18 cellular contexts compared by ENCODE assay signal in genomic region chr3:12536423-12536822, GRCh38. TPM values are rescaled to one million over a fixed set of nuclear protein-coding genes. Genes with fewer than 3 reads are reported as not detected.
DNase-seq lines count a peak whose midpoint lies in the region; ATAC-seq and TF ChIP-seq lines count a peak whose summit lies in the region.
"Had no signal": no experiment of that assay in that cellular context is flagged by ENCODE, and none has a peak within 500 bp of the region (broad histone marks: within the 10 kb centered on the region; RNA-seq: fewer than 3 reads in every experiment).

No MANE protein-coding gene starts in this region.

- H3K4me3 Mint-ChIP-seq in nephron (no peak overlapping the region), glutamatergic neuron (ENCODE audit: unreplicated experiment) (no peak overlapping the region)
- H3K4me3 Mint-ChIP-seq: activated naive CD4-positive, alpha-beta T cell treated with anti-CD3 and anti-CD28 coated beads, Interleukin-2, amount 50 U/mL, for 24 hours had no signal

- H3K9me3 Mint-ChIP-seq in nephron (no peaks in the 10 kb centered on the region), glutamatergic neuron (ENCODE audit: unreplicated experiment) (peaks cover 2% of the 10 kb centered on the region)
- H3K9me3 Mint-ChIP-seq: activated naive CD4-positive, alpha-beta T cell treated with anti-CD3 and anti-CD28 coated beads, Interleukin-2, amount 50 U/mL, for 24 hours had no signal

- no peak overlapping the region for H2AFZ ChIP-seq in Loucy (ENCODE audit: low read length)

- H3K27ac Mint-ChIP-seq in nephron, result peak overlapping the region in 1 of 3 experiments; percentile 55
- H3K27ac Mint-ChIP-seq in glutamatergic neuron (ENCODE audit: unreplicated experiment), result no peak overlapping the region
- H3K27ac Mint-ChIP-seq: activated naive CD4-positive, alpha-beta T cell treated with anti-CD3 and anti-CD28 coated beads, Interleukin-2, amount 50 U/mL, for 24 hours had no signal

- no peaks in the 10 kb centered on the region for H3K4me1 Mint-ChIP-seq in nephron
- H3K4me1 Mint-ChIP-seq in glutamatergic neuron (ENCODE audit: low read depth, unreplicated experiment), result no peaks in the 10 kb centered on the region
- H3K4me1 Mint-ChIP-seq: activated naive CD4-positive, alpha-beta T cell treated with anti-CD3 and anti-CD28 coated beads, Interleukin-2, amount 50 U/mL, for 24 hours had no signal

- H3F3A ChIP-seq in Loucy (ENCODE audit: low read depth), result no peaks in the 10 kb centered on the region

- H3K36me3 ChIP-seq in Loucy (ENCODE audit: insufficient read depth, low read length) (no peaks in the 10 kb centered on the region; the same call in 1 of the 2 replicates), brain microvascular endothelial cell (replicated peaks) (peaks cover 12% of the 10 kb centered on the region)

- ATAC-seq in HG03135 (IDR thresholded peaks at IDR 0.05; ENCODE audit: unreplicated experiment), result no peak
- ATAC-seq: heart right ventricle; mucosa of descending colon; stimulated activated naive CD8-positive, alpha-beta T cell treated with anti-CD3 and anti-CD28 coated beads, Interleukin-15, Interleukin-2, amounts not matched to agents 100 U/mL and 50 U/mL, for 24 hours had no signal

- no peak overlapping the region for H3K4me3 ChIP-seq in AG09309 (ENCODE audit: control insufficient read depth, low read depth, low read length)
- H3K4me3 ChIP-seq in Loucy (ENCODE audit: low read length, poor library complexity, severe bottlenecking), result no peak overlapping the region
- H3K4me3 ChIP-seq in brain microvascular endothelial cell (ENCODE audit: low read depth, low read length), result no peak overlapping the region
- H3K4me3 ChIP-seq: heart right ventricle, mucosa of descending colon had no signal

- DNase-seq in AG09309 (ENCODE audit: low read depth) (no peak), brain microvascular endothelial cell (no peak), UCSD-AML1 (lab: John Stamatoyannopoulos, UW; ENCODE audit: unreplicated experiment) (no peak), glutamatergic neuron (no peak), mucosa of gallbladder (ENCODE audit: low spot score) (no peak)
- DNase-seq: activated T-cell treated with anti-CD3 and anti-CD28 coated beads, Interleukin-2, amount 50 U/mL, for 1 hour; heart right ventricle; mucosa of descending colon; NCI-H146; NCI-H446; SHP77 treated with DMSO at 0.1 percent for 48 hours; stimulated activated naive CD8-positive, alpha-beta T cell treated with anti-CD3 and anti-CD28 coated beads, Interleukin-15, Interleukin-2, amounts not matched to agents 100 U/mL and 50 U/mL, for 24 hours had no signal

- H4K20me1 ChIP-seq in Loucy (ENCODE audit: insufficient read depth, low read length, poor library complexity, severe bottlenecking), result no peaks in the 10 kb centered on the region

- TF ChIP-seq CTCF in AG09309 (IDR thresholded peaks at IDR 0.05; ENCODE audit: control insufficient read depth, insufficient read depth, low read depth, low read length, missing control alignments) (peak; percentile 5), Loucy (conservative IDR thresholded peaks at IDR 0.05; ENCODE audit: low read length) (peak; percentile 45), brain microvascular endothelial cell (IDR thresholded peaks at IDR 0.05; ENCODE audit: low read depth, low read length, missing control alignments) (peak; percentile 43), nephron (IDR thresholded peaks at IDR 0.05; ENCODE audit: unreplicated experiment in 3 of 3) (peak; percentile 14 to 20 (median 18)), glutamatergic neuron (IDR thresholded peaks at IDR 0.05; ENCODE audit: partially characterized antibody, unreplicated experiment) (no peak)

- H3K9ac ChIP-seq in Loucy (ENCODE audit: low read depth, low read length, poor library complexity, severe bottlenecking), result no peak overlapping the region

- H3K4me2 ChIP-seq in Loucy (ENCODE audit: low read depth, low read length, poor library complexity, severe bottlenecking), result no peak overlapping the region

- H3K4me1 ChIP-seq in Loucy (ENCODE audit: insufficient read depth, low read length, poor library complexity, severe bottlenecking), result no peaks in the 10 kb centered on the region

- H3K36me3 Mint-ChIP-seq in nephron (ENCODE audit: low read depth) (peaks cover 9% of the 10 kb centered on the region), glutamatergic neuron (ENCODE audit: unreplicated experiment) (no peaks in the 10 kb centered on the region)

- no peak overlapping the region for H3K27ac ChIP-seq in brain microvascular endothelial cell
- H3K27ac ChIP-seq: heart right ventricle had no signal

- H3K79me2 ChIP-seq in Loucy (ENCODE audit: insufficient read depth, low read length), result no peaks in the 10 kb centered on the region

- no peaks in the 10 kb centered on the region for H3K27me3 ChIP-seq in Loucy (ENCODE audit: insufficient read depth, low read length, poor library complexity, severe bottlenecking)
- H3K27me3 ChIP-seq in brain microvascular endothelial cell (replicated peaks), result no peaks in the 10 kb centered on the region
- H3K27me3 ChIP-seq: heart right ventricle had no signal

- no peaks in the 10 kb centered on the region for H3K9me2 ChIP-seq in Loucy (replicated peaks; ENCODE audit: low read depth, low read length)

- H3K27me3 Mint-ChIP-seq in nephron (ENCODE audit: low read depth), result no peaks in the 10 kb centered on the region
- peaks cover 3% of the 10 kb centered on the region for H3K27me3 Mint-ChIP-seq in glutamatergic neuron (ENCODE audit: unreplicated experiment)
- H3K27me3 Mint-ChIP-seq: activated naive CD4-positive, alpha-beta T cell treated with anti-CD3 and anti-CD28 coated beads, Interleukin-2, amount 50 U/mL, for 24 hours had no signal

- H3K9me3 ChIP-seq in Loucy (ENCODE audit: insufficient read depth, low read depth, low read length), result no peaks in the 10 kb centered on the region
- H3K9me3 ChIP-seq: heart right ventricle, mucosa of descending colon had no signal

- in situ Hi-C loops in brain microvascular endothelial cell (cut with HindIII; ENCODE audit: low pct_ligation_motif_present, low sequenced_read_pairs), result no loop called here

RNA-seq across cellular contexts. Expression of gene MKRN2OS, which starts 8.9 kb away (rescaled TPM):
- not detected for total RNA-seq in glutamatergic neuron (ENCODE audit: unreplicated experiment)
- total RNA-seq in mucosa of gallbladder, result 8.2 TPM
- total RNA-seq: LHCN-M2, urinary bladder had no signal

RNA-seq across cellular contexts. Expression of gene MKRN2, which starts 20.5 kb away (rescaled TPM):
- total RNA-seq in glutamatergic neuron (ENCODE audit: unreplicated experiment), result 25.8 TPM
- total RNA-seq in mucosa of gallbladder, result 24.5 TPM

RNA-seq across cellular contexts. Expression of gene TSEN2, which starts 52.1 kb away (rescaled TPM):
- total RNA-seq in glutamatergic neuron (ENCODE audit: unreplicated experiment), result 18.6 TPM
- total RNA-seq in mucosa of gallbladder, result 13.6 TPM
